In genomic region chr15:98671060-98672008, GRCh38 we compare ENCODE assay signal across 11 cellular contexts. TPM values are rescaled to one million over a fixed set of nuclear protein-coding genes. Genes with fewer than 3 reads are reported as not detected.
A peak's percentile ranks its signal among the peaks of the same experiment; 100 is the strongest.
DNase-seq lines count a peak whose midpoint lies in the region; TF ChIP-seq lines count a peak whose summit lies in the region.
"Had no signal": no experiment of that assay in that cellular context is flagged by ENCODE, and none has a peak within 500 bp of the region (broad histone marks: within the 10 kb centered on the region; RNA-seq: fewer than 3 reads in every experiment).

No MANE protein-coding gene starts in this region.

- peaks cover 2% of the 10 kb centered on the region for H3K36me3 Mint-ChIP-seq in activated naive CD4-positive, alpha-beta T cell treated with anti-CD3 and anti-CD28 coated beads, Interleukin-2, amount 50 U/mL, for 24 hours
- no peaks in the 10 kb centered on the region for H3K36me3 Mint-ChIP-seq in mesothelial cell of epicardium

- peaks cover 2% of the 10 kb centered on the region for H3K4me1 ChIP-seq in urinary bladder (ENCODE audit: insufficient read depth)

- H3K27ac Mint-ChIP-seq in activated naive CD4-positive, alpha-beta T cell treated with anti-CD3 and anti-CD28 coated beads, Interleukin-2, amount 50 U/mL, for 24 hours: peak overlapping the region; percentile 38
- peak overlapping the region; percentile 94 for H3K27ac Mint-ChIP-seq in mesothelial cell of epicardium

- CTCF ChIA-PET in RWPE1 (lab: Yijun Ruan, JAX): interaction anchor here (0.8 kb wide), 1 partner anchor 80 kb away, joined by 4 read pairs; no protein-coding TSS in a partner anchor

- H3K27me3 Mint-ChIP-seq in activated naive CD4-positive, alpha-beta T cell treated with anti-CD3 and anti-CD28 coated beads, Interleukin-2, amount 50 U/mL, for 24 hours: no peaks in the 10 kb centered on the region
- H3K27me3 Mint-ChIP-seq in mesothelial cell of epicardium (ENCODE audit: low read depth): no peaks in the 10 kb centered on the region

- H3K4me3 Mint-ChIP-seq in activated naive CD4-positive, alpha-beta T cell treated with anti-CD3 and anti-CD28 coated beads, Interleukin-2, amount 50 U/mL, for 24 hours: no peak overlapping the region
- no peak overlapping the region for H3K4me3 Mint-ChIP-seq in mesothelial cell of epicardium

- H3K36me3 ChIP-seq in urinary bladder (ENCODE audit: insufficient read depth): no peaks in the 10 kb centered on the region

- POLR2A ChIA-PET in RWPE1 (lab: Yijun Ruan, JAX; ENCODE audit: low non-redundant PET): no interaction called here

- WGBS in urinary bladder: 31% methylated on average over 6 of the region's 6 CpGs

- H3K27ac ChIP-seq in urinary bladder (ENCODE audit: low read depth): peak overlapping the region; percentile 51
- no peak overlapping the region for H3K27ac ChIP-seq in RWPE1

- H3K9me3 Mint-ChIP-seq in activated naive CD4-positive, alpha-beta T cell treated with anti-CD3 and anti-CD28 coated beads, Interleukin-2, amount 50 U/mL, for 24 hours: no peaks in the 10 kb centered on the region
- no peaks in the 10 kb centered on the region for H3K9me3 Mint-ChIP-seq in mesothelial cell of epicardium

- H3K4me3 ChIP-seq in epithelial cell of esophagus (ENCODE audit: low read length): no peak overlapping the region
- H3K4me3 ChIP-seq in urinary bladder (ENCODE audit: low read depth, low read length): no peak overlapping the region

- H3K4me1 Mint-ChIP-seq in activated naive CD4-positive, alpha-beta T cell treated with anti-CD3 and anti-CD28 coated beads, Interleukin-2, amount 50 U/mL, for 24 hours: peaks cover 88% of the 10 kb centered on the region
- peaks cover 71% of the 10 kb centered on the region for H3K4me1 Mint-ChIP-seq in mesothelial cell of epicardium

- no peak for DNase-seq in activated naive CD4-positive, alpha-beta T cell treated with Interleukin-2 at 50 U/mL for 16 hours
- DNase-seq in epithelial cell of esophagus (ENCODE audit: low read depth): peak; percentile 58
- DNase-seq in mesothelial cell of epicardium (ENCODE audit: low spot score in 2 of 2, unreplicated experiment in 2 of 2): no peak
- no peak for DNase-seq in NCI-H187 treated with DMSO at 0.1 percent for 48 hours (lab: John Stamatoyannopoulos, UW)
- DNase-seq in mucosa of gallbladder (ENCODE audit: low spot score): no peak
- no peak for DNase-seq in RWPE1 (ENCODE audit: low spot score)
- DNase-seq: 8988T, PC-3, retina had no signal

- TF ChIP-seq CTCF in epithelial cell of esophagus (IDR thresholded peaks at IDR 0.05; ENCODE audit: insufficient read depth, low read depth, low read length, missing control alignments): no peak
- TF ChIP-seq CTCF in mesothelial cell of epicardium (IDR thresholded peaks at IDR 0.05; ENCODE audit: unreplicated experiment): no peak
- TF ChIP-seq CTCF in RWPE1 (conservative IDR thresholded peaks at IDR 0.05; ENCODE audit: low read depth): no peak

RNA-seq across cellular contexts. Expression of gene IGF1R, which starts 23.0 kb away (rescaled TPM):
- total RNA-seq in mesothelial cell of epicardium (110 to 113 TPM (median 113 TPM) in 3 replicates), urinary bladder (33.3 TPM), mucosa of gallbladder (46.9 TPM)
- polyA plus RNA-seq in urinary bladder: 11.5 TPM
